22 cellular contexts compared by ENCODE assay signal in the genomic region with DNA sequence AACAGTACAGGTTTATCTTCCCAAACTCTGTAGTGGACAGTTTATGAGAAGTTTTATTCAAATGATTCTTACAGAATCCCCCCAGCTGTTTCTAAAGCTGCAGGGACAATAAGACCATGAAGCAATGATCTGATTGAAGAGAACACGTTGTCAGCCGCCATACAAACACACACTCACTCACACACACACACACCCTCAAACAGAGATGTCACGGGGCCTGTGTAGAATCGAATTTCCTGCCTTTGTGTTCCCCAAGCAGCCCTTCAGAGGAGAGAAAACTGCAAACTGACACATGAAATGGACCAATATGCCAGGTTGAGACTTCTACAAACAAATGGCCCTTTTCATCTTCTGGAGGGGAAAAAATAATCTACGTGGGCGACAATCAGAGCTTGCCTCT.
A peak's percentile ranks its signal among the peaks of the same experiment; 100 is the strongest.
DNase-seq lines count a peak whose midpoint lies in the region; ATAC-seq, FAIRE-seq and TF ChIP-seq lines count a peak whose summit lies in the region.
"Had no signal": no experiment of that assay in that cellular context is flagged by ENCODE, and none has a peak within 500 bp of the region (broad histone marks: within the 10 kb centered on the region; RNA-seq: fewer than 3 reads in every experiment).

No MANE protein-coding gene starts in this region.

- peak overlapping the region in 1 of 3 experiments; percentile 52 for H3K4me3 Mint-ChIP-seq in nephron

- H4K20me1 ChIP-seq in HepG2 (ENCODE audit: insufficient read depth, low read length), result no peaks in the 10 kb centered on the region

- H3K9me3 Mint-ChIP-seq in nephron, result peaks cover 5% of the 10 kb centered on the region

- H3K36me3 ChIP-seq in HepG2 (replicated peaks in 1 of 2; ENCODE audit: control insufficient read depth in 1 of 2, insufficient read depth in 2 of 2, low read length in 2 of 2) (no peaks in the 10 kb centered on the region), right lobe of liver (no peaks in the 10 kb centered on the region)

- H3K27ac ChIP-seq in HepG2 (ENCODE audit: extremely low read length, insufficient read depth, low read length), result no peak overlapping the region
- H3K27ac ChIP-seq in right lobe of liver, result no peak overlapping the region
- H3K27ac ChIP-seq: A549, C4-2B, PC-9 had no signal

- H3K27me3 ChIP-seq in HepG2 (ENCODE audit: control insufficient read depth in 1 of 2, insufficient read depth in 2 of 2, low read length in 2 of 2), result no peaks in the 10 kb centered on the region
- no peaks in the 10 kb centered on the region for H3K27me3 ChIP-seq in right lobe of liver

- DNase-seq in HepG2 (ENCODE audit: low spot score) (peak; percentile 49), right lobe of liver (no peak), dermis blood vessel endothelial cell (peak; percentile 72), retina (no peak), activated gamma-delta T cell treated with Interleukin-2 at 50 U/mL for 16 hours (no peak)
- DNase-seq: Caco-2, DMS79, HCEC 1CT, NCI-H146, NCI-H2171 treated with DMSO at 0.1 percent for 48 hours, NCI-H526, PC-9, SK-N-SH had no signal

- intact Hi-C loops in HepG2 (cut with micrococcal nuclease; ENCODE audit: unreplicated experiment) (no loop called here), right lobe of liver (cut with DNase I) (no loop called here)

- H3K4me1 ChIP-seq in HepG2 (ENCODE audit: insufficient read depth, low read length) (peaks cover 22% of the 10 kb centered on the region), right lobe of liver (peaks cover 0 to 5% (median 0%) of the 10 kb centered on the region in 4 donors)

- H3K27me3 Mint-ChIP-seq in nephron (ENCODE audit: low read depth), result peaks cover 7% of the 10 kb centered on the region

- H3K9ac ChIP-seq in HepG2 (ENCODE audit: insufficient read depth, low read depth, low read length), result no peak overlapping the region
- H3K9ac ChIP-seq: SK-N-SH had no signal

- TF ChIP-seq EP300 in HepG2 (IDR thresholded peaks at IDR 0.05; ENCODE audit: low read depth in 2 of 2, low read length in 2 of 2) (no peak), HepG2 (CRISPR knock-in tag; IDR thresholded peaks at IDR 0.05; ENCODE audit: borderline replicate concordance) (no peak)

- H3K79me2 ChIP-seq in HepG2 (ENCODE audit: insufficient read depth, low read length), result no peaks in the 10 kb centered on the region

- H2AFZ ChIP-seq in HepG2 (ENCODE audit: low read length), result peak overlapping the region; percentile 37
- H2AFZ ChIP-seq: PC-9 had no signal

- TF ChIP-seq RAD21 in HepG2 (CRISPR knock-in tag; IDR thresholded peaks at IDR 0.05), result no peak

- H3K27ac Mint-ChIP-seq in nephron, result peak overlapping the region; percentile 92 to 97 (median 92)

- no peaks in the 10 kb centered on the region for H3K36me3 Mint-ChIP-seq in nephron (ENCODE audit: low read depth)

- in situ Hi-C loops in HepG2 (cut with HindIII; ENCODE audit: extremely low pct_ligation_motif_present, low pct_unique_long_range_greater_than_20kb), result no loop called here

- CTCF ChIA-PET in HepG2 (lab: Yijun Ruan, JAX; ENCODE audit: low intra/inter-chr PET ratio, low total read pairs), result no interaction called here

- BruUV-seq in HepG2 (replicated peaks; lab: Mats Ljungman, UMichigan), result no TSS peak

- no peak overlapping the region for H3K4me2 ChIP-seq in HepG2 (ENCODE audit: low read depth, low read length)
- H3K4me2 ChIP-seq: A549, PC-9, SK-N-SH had no signal

- TF ChIP-seq POLR2A in HepG2 (IDR thresholded peaks at IDR 0.05; ENCODE audit: insufficient read depth in 1 of 2, low read depth in 2 of 2, low read length in 2 of 2), result no peak
- TF ChIP-seq POLR2A in right lobe of liver (IDR thresholded peaks at IDR 0.05), result no peak

- TF ChIP-seq CTCF in HepG2 (CRISPR knock-in tag; IDR thresholded peaks at IDR 0.05), result no peak
- TF ChIP-seq CTCF in right lobe of liver (IDR thresholded peaks at IDR 0.05), result no peak
- TF ChIP-seq CTCF in nephron (IDR thresholded peaks at IDR 0.05; ENCODE audit: unreplicated experiment in 3 of 3), result no peak

- H3K9me3 ChIP-seq in HepG2 (ENCODE audit: low read length) (no peaks in the 10 kb centered on the region), right lobe of liver (no peaks in the 10 kb centered on the region)
- H3K9me3 ChIP-seq: A549, Caco-2, SK-N-SH had no signal

- peaks cover 53% of the 10 kb centered on the region for H3K4me1 Mint-ChIP-seq in nephron

- WGBS in HepG2 (ENCODE audit: low lambda C conversion rate), result 57% methylated on average over 6 of the region's 6 CpGs
- 55% methylated on average over 4 of the region's 6 CpGs for WGBS in right lobe of liver (ENCODE audit: insufficient coverage, low coverage, low lambda C conversion rate, missing lambda C conversion rate)

- ATAC-seq in HepG2 (no peak), right lobe of liver (no peak), HG02588 (IDR thresholded peaks at IDR 0.05; ENCODE audit: unreplicated experiment) (no peak)
- ATAC-seq: A549, K562, Right ventricle myocardium inferior had no signal

- POLR2A ChIA-PET in HepG2 (lab: Yijun Ruan, JAX), result interaction anchor here (1.1 to 1.2 kb wide), 2 partner anchors 26 to 80 kb away, joined by 3 read pairs; a partner anchor contains a TSS

- H3K4me3 ChIP-seq in HepG2 (replicated peaks in 1 of 3; ENCODE audit: insufficient read depth in 1 of 3, low read depth in 2 of 3, low read length in 3 of 3) (no peak overlapping the region), right lobe of liver (no peak overlapping the region)
- H3K4me3 ChIP-seq: A549, K562, PC-9 had no signal

- no peak for FAIRE-seq in HepG2 (lab: Jason Lieb, UNC)
- FAIRE-seq: A549, G401.6, GM12891, GM19239, K562 had no signal

TF ChIP-seq in HepG2, 621 proteins besides CTCF, POLR2A, EP300 and RAD21 (continues in another document):
- TF ChIP-seq ZBTB3 (CRISPR knock-in tag; IDR thresholded peaks at IDR 0.05; ENCODE audit: borderline replicate concordance, low read depth), result no peak
- TF ChIP-seq GATAD2A (CRISPR knock-in tag; IDR thresholded peaks at IDR 0.05), result no peak
- TF ChIP-seq, protein P1, sequence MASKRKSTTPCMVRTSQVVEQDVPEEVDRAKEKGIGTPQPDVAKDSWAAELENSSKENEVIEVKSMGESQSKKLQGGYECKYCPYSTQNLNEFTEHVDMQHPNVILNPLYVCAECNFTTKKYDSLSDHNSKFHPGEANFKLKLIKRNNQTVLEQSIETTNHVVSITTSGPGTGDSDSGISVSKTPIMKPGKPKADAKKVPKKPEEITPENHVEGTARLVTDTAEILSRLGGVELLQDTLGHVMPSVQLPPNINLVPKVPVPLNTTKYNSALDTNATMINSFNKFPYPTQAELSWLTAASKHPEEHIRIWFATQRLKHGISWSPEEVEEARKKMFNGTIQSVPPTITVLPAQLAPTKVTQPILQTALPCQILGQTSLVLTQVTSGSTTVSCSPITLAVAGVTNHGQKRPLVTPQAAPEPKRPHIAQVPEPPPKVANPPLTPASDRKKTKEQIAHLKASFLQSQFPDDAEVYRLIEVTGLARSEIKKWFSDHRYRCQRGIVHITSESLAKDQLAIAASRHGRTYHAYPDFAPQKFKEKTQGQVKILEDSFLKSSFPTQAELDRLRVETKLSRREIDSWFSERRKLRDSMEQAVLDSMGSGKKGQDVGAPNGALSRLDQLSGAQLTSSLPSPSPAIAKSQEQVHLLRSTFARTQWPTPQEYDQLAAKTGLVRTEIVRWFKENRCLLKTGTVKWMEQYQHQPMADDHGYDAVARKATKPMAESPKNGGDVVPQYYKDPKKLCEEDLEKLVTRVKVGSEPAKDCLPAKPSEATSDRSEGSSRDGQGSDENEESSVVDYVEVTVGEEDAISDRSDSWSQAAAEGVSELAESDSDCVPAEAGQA (IDR thresholded peaks at IDR 0.05; ENCODE audit: low read depth), result no peak
- TF ChIP-seq, protein P1 (CRISPR knock-in tag; IDR thresholded peaks at IDR 0.05; ENCODE audit: borderline replicate concordance), result no peak
- TF ChIP-seq, protein P2, sequence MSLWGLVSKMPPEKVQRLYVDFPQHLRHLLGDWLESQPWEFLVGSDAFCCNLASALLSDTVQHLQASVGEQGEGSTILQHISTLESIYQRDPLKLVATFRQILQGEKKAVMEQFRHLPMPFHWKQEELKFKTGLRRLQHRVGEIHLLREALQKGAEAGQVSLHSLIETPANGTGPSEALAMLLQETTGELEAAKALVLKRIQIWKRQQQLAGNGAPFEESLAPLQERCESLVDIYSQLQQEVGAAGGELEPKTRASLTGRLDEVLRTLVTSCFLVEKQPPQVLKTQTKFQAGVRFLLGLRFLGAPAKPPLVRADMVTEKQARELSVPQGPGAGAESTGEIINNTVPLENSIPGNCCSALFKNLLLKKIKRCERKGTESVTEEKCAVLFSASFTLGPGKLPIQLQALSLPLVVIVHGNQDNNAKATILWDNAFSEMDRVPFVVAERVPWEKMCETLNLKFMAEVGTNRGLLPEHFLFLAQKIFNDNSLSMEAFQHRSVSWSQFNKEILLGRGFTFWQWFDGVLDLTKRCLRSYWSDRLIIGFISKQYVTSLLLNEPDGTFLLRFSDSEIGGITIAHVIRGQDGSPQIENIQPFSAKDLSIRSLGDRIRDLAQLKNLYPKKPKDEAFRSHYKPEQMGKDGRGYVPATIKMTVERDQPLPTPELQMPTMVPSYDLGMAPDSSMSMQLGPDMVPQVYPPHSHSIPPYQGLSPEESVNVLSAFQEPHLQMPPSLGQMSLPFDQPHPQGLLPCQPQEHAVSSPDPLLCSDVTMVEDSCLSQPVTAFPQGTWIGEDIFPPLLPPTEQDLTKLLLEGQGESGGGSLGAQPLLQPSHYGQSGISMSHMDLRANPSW (CRISPR knock-in tag; IDR thresholded peaks at IDR 0.05; ENCODE audit: borderline replicate concordance), result no peak
- no peak for TF ChIP-seq DNMT1 (CRISPR knock-in tag; IDR thresholded peaks at IDR 0.05)
- no peak for TF ChIP-seq ZMYM4 (CRISPR knock-in tag; IDR thresholded peaks at IDR 0.05)
- no peak for TF ChIP-seq CHD2 (IDR thresholded peaks at IDR 0.05; ENCODE audit: low read depth, low read length)
- TF ChIP-seq ZNF12 (CRISPR knock-in tag; IDR thresholded peaks at IDR 0.05), result no peak
- TF ChIP-seq ZNF841 (CRISPR knock-in tag; IDR thresholded peaks at IDR 0.05; ENCODE audit: borderline replicate concordance), result no peak

Comparison
In these comparisons a context has a peak if more than half of its experiments do, and no peak if none do; other contexts are left out.
1. DNase-seq: peak in HepG2 (single experiment) and dermis blood vessel endothelial cell (single experiment); none in right lobe of liver (0 of 3), retina (single experiment) and activated gamma-delta T cell treated with Interleukin-2 at 50 U/mL for 16 hours (single experiment).